Comparison of ENCODE assay signal across 27 cellular contexts in genomic region chr22:19919701-19920363, GRCh38.
"Had no signal": no experiment of that assay in that cellular context is flagged by ENCODE, and none has a peak within 500 bp of the region (broad histone marks: within the 10 kb centered on the region; RNA-seq: fewer than 3 reads in every experiment).

No MANE protein-coding gene starts in this region.

- H3K27ac Mint-ChIP-seq: mesothelial cell of epicardium; natural killer cell; nephron progenitor cell; stimulated activated naive B cell treated with anti-CD40 and anti-IgM and Interleukin-4, amounts not matched to agents 10 μg/mL and 1 μg/mL and 100 μg/mL, for 72 hours had no signal

- H3K9me3 Mint-ChIP-seq: mesothelial cell of epicardium; naive B cell; natural killer cell; nephron progenitor cell; stimulated activated naive B cell treated with anti-CD40 and anti-IgM and Interleukin-4, amounts not matched to agents 10 μg/mL and 1 μg/mL and 100 μg/mL, for 72 hours had no signal

- H3K4me3 Mint-ChIP-seq: mesothelial cell of epicardium; natural killer cell; nephron progenitor cell; stimulated activated naive B cell treated with anti-CD40 and anti-IgM and Interleukin-4, amounts not matched to agents 10 μg/mL and 1 μg/mL and 100 μg/mL, for 72 hours had no signal

- H3K4me3 ChIP-seq: left ventricle myocardium inferior, lung, pancreas, prostate gland, skin epidermis, stomach, testis, thyroid gland, transverse colon, upper lobe of right lung, uterus had no signal

- H3K27me3 Mint-ChIP-seq: naive B cell; stimulated activated naive B cell treated with anti-CD40 and anti-IgM and Interleukin-4, amounts not matched to agents 10 μg/mL and 1 μg/mL and 100 μg/mL, for 72 hours had no signal

- DNase-seq: hypothalamus; islet precursor cell; left ventricle myocardium inferior; mesendoderm; naive B cell; natural killer cell; nephron progenitor cell; nucleus accumbens; retina; right cardiac atrium; stimulated activated CD4-positive, alpha-beta T cell treated with anti-CD3 and anti-CD28 coated beads, Interleukin-12 subunit alpha, Interleukin-12 subunit beta, amount 100 ng/mL, for 4 hours; stimulated activated CD4-positive, alpha-beta T cell treated with anti-CD3 and anti-CD28 coated beads, Interleukin-15, amount 100 ng/mL, for 24 hours; stimulated activated CD4-positive, alpha-beta T cell treated with anti-CD3 and anti-CD28 coated beads, Interleukin-2, amount 100 ng/mL, for 24 hours; stimulated activated CD4-positive, alpha-beta T cell treated with anti-CD3 and anti-CD28 coated beads, Interleukin-4, amount 100 ng/mL, for 1 hour; stimulated activated naive B cell treated with anti-CD40 and anti-IgM and Interleukin-4, amounts not matched to agents 10 μg/mL and 1 μg/mL and 100 μg/mL, for 72 hours; stimulated activated naive CD8-positive, alpha-beta T cell treated with anti-CD3 and anti-CD28 coated beads, Interleukin-15, Interleukin-2, amounts not matched to agents 100 U/mL and 50 U/mL, for 24 hours; stomach; testis; thyroid gland; transverse colon; upper lobe of right lung; uterus had no signal

- H3K27me3 ChIP-seq: pancreas, stomach, testis, thyroid gland, transverse colon, upper lobe of right lung, uterus had no signal

- H3K4me1 Mint-ChIP-seq: mesothelial cell of epicardium, natural killer cell, nephron progenitor cell had no signal

- H3K36me3 ChIP-seq: uterus had no signal
